8 cellular contexts compared by ENCODE assay signal in the genomic region with DNA sequence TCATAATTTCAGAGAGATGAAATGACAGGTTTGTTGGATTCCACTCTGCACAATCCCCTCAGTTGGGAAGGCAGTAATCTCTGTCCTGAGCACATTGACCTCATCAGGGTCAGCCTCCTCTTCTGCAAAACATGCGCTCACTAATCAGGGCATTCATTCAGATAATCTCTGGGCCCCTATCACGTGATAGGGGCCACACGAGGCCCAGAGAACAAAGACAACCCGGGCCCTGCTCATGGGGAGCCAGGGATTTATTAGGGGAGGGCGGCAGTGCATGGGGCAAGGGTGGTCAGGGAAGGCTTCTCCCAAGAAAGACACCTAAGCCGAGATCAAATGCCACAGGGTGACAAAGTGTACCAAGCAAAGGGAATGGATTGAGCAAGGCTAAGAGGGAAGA. TPM values are rescaled to one million over a fixed set of nuclear protein-coding genes. Genes with fewer than 3 reads are reported as not detected.
DNase-seq lines count a peak whose midpoint lies in the region; ATAC-seq and TF ChIP-seq lines count a peak whose summit lies in the region.

No MANE protein-coding gene starts in this region.

- DNase-seq in HAP-1 (ENCODE audit: low spot score in 2 of 2): no peak
- no peak for DNase-seq in WTC11 (ENCODE audit: low spot score)
- DNase-seq in foreskin fibroblast: no peak
- no peak for DNase-seq in NCI-H1930 (lab: John Stamatoyannopoulos, UW)
- no peak for DNase-seq in epidermal melanocyte (ENCODE audit: insufficient read length, low spot score)
- DNase-seq in NCI-H345 (lab: John Stamatoyannopoulos, UW): no peak

- ATAC-seq in WTC11 (no peak), HG03108 (IDR thresholded peaks at IDR 0.05; ENCODE audit: unreplicated experiment) (no peak)

- H3K9me3 Mint-ChIP-seq in WTC11: no peaks in the 10 kb centered on the region

- H3K4me1 Mint-ChIP-seq in WTC11: peaks cover 44% of the 10 kb centered on the region

- H3K27me3 ChIP-seq in HAP-1 (ENCODE audit: low read depth): no peaks in the 10 kb centered on the region
- no peaks in the 10 kb centered on the region for H3K27me3 ChIP-seq in skeletal muscle satellite cell (ENCODE audit: control insufficient read depth, insufficient read depth, low read length)

- H3K9ac ChIP-seq in skeletal muscle satellite cell (ENCODE audit: low read depth, low read length): peak overlapping the region; percentile 97

- H3K4me1 ChIP-seq in HAP-1: peaks cover 25% of the 10 kb centered on the region
- H3K4me1 ChIP-seq in skeletal muscle satellite cell (ENCODE audit: control insufficient read depth, insufficient read depth, low read length): peaks cover 22% of the 10 kb centered on the region

- H3K36me3 Mint-ChIP-seq in WTC11: peaks cover 4% of the 10 kb centered on the region; the same call in 1 of the 2 replicates

- H3K27ac Mint-ChIP-seq in WTC11: no peak overlapping the region

- in situ Hi-C loops in HAP-1 (cut with MboI; ENCODE audit: low sequenced_read_pairs): no loop called here

- no peaks in the 10 kb centered on the region for H3K27me3 Mint-ChIP-seq in WTC11 (ENCODE audit: low read depth)

- H3K36me3 ChIP-seq in HAP-1 (replicated peaks) (peaks cover 42% of the 10 kb centered on the region), skeletal muscle satellite cell (ENCODE audit: insufficient read depth, low read length) (peaks cover 16% of the 10 kb centered on the region)

- H3K4me3 ChIP-seq in HAP-1: peak overlapping the region; percentile 75; the same call in 1 of the 2 replicates
- peak overlapping the region; percentile 72 to 91 for H3K4me3 ChIP-seq in foreskin fibroblast (ENCODE audit: low read depth in 1 of 2, low read length in 2 of 2)
- H3K4me3 ChIP-seq in skeletal muscle satellite cell (ENCODE audit: low read length): peak overlapping the region; percentile 83

- peak overlapping the region; percentile 97 for H3K4me2 ChIP-seq in skeletal muscle satellite cell (ENCODE audit: low read length)

- TF ChIP-seq CTCF in WTC11 (IDR thresholded peaks at IDR 0.05) (no peak), foreskin fibroblast (IDR thresholded peaks at IDR 0.05; ENCODE audit: low read depth, low read length) (no peak)

- H3K4me3 Mint-ChIP-seq in WTC11: peak overlapping the region; percentile 92

- POLR2A ChIA-PET in WTC11 (lab: Charles Lee): interaction anchor here (1.0 kb wide), 1 partner anchor 8 kb away, joined by 3 read pairs; no protein-coding TSS in a partner anchor

- H3K9me3 ChIP-seq in HAP-1 (no peaks in the 10 kb centered on the region), skeletal muscle satellite cell (replicated peaks; ENCODE audit: low read length) (no peaks in the 10 kb centered on the region)

- CTCF ChIA-PET in WTC11 (lab: Charles Lee): no interaction called here

TF ChIP-seq in WTC11, 78 proteins besides CTCF, POLR2A, EP300 and RAD21 (continues in another document):
- TF ChIP-seq ZNF138 (CRISPR knock-in tag; conservative IDR thresholded peaks at IDR 0.05) (no peak), TEAD4 (CRISPR knock-in tag; IDR thresholded peaks at IDR 0.05) (no peak), FOXP1 (CRISPR knock-in tag; IDR thresholded peaks at IDR 0.05; ENCODE audit: borderline replicate concordance) (no peak), SMAD3 (CRISPR knock-in tag; IDR thresholded peaks at IDR 0.05; ENCODE audit: borderline replicate concordance) (no peak), PRRX2 (CRISPR knock-in tag; IDR thresholded peaks at IDR 0.05) (no peak), RELA (CRISPR knock-in tag; IDR thresholded peaks at IDR 0.05; ENCODE audit: borderline replicate concordance) (no peak)
- TF ChIP-seq, protein P1, sequence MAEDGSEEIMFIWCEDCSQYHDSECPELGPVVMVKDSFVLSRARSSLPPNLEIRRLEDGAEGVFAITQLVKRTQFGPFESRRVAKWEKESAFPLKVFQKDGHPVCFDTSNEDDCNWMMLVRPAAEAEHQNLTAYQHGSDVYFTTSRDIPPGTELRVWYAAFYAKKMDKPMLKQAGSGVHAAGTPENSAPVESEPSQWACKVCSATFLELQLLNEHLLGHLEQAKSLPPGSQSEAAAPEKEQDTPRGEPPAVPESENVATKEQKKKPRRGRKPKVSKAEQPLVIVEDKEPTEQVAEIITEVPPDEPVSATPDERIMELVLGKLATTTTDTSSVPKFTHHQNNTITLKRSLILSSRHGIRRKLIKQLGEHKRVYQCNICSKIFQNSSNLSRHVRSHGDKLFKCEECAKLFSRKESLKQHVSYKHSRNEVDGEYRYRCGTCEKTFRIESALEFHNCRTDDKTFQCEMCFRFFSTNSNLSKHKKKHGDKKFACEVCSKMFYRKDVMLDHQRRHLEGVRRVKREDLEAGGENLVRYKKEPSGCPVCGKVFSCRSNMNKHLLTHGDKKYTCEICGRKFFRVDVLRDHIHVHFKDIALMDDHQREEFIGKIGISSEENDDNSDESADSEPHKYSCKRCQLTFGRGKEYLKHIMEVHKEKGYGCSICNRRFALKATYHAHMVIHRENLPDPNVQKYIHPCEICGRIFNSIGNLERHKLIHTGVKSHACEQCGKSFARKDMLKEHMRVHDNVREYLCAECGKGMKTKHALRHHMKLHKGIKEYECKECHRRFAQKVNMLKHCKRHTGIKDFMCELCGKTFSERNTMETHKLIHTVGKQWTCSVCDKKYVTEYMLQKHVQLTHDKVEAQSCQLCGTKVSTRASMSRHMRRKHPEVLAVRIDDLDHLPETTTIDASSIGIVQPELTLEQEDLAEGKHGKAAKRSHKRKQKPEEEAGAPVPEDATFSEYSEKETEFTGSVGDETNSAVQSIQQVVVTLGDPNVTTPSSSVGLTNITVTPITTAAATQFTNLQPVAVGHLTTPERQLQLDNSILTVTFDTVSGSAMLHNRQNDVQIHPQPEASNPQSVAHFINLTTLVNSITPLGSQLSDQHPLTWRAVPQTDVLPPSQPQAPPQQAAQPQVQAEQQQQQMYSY (CRISPR knock-in tag; IDR thresholded peaks at IDR 0.05): no peak
- TF ChIP-seq, protein P2, sequence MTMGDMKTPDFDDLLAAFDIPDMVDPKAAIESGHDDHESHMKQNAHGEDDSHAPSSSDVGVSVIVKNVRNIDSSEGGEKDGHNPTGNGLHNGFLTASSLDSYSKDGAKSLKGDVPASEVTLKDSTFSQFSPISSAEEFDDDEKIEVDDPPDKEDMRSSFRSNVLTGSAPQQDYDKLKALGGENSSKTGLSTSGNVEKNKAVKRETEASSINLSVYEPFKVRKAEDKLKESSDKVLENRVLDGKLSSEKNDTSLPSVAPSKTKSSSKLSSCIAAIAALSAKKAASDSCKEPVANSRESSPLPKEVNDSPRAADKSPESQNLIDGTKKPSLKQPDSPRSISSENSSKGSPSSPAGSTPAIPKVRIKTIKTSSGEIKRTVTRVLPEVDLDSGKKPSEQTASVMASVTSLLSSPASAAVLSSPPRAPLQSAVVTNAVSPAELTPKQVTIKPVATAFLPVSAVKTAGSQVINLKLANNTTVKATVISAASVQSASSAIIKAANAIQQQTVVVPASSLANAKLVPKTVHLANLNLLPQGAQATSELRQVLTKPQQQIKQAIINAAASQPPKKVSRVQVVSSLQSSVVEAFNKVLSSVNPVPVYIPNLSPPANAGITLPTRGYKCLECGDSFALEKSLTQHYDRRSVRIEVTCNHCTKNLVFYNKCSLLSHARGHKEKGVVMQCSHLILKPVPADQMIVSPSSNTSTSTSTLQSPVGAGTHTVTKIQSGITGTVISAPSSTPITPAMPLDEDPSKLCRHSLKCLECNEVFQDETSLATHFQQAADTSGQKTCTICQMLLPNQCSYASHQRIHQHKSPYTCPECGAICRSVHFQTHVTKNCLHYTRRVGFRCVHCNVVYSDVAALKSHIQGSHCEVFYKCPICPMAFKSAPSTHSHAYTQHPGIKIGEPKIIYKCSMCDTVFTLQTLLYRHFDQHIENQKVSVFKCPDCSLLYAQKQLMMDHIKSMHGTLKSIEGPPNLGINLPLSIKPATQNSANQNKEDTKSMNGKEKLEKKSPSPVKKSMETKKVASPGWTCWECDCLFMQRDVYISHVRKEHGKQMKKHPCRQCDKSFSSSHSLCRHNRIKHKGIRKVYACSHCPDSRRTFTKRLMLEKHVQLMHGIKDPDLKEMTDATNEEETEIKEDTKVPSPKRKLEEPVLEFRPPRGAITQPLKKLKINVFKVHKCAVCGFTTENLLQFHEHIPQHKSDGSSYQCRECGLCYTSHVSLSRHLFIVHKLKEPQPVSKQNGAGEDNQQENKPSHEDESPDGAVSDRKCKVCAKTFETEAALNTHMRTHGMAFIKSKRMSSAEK (CRISPR knock-in tag; IDR thresholded peaks at IDR 0.05; ENCODE audit: borderline replicate concordance): no peak
- TF ChIP-seq, protein P3, sequence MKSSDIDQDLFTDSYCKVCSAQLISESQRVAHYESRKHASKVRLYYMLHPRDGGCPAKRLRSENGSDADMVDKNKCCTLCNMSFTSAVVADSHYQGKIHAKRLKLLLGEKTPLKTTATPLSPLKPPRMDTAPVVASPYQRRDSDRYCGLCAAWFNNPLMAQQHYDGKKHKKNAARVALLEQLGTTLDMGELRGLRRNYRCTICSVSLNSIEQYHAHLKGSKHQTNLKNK (CRISPR knock-in tag; IDR thresholded peaks at IDR 0.05): no peak
- TF ChIP-seq, protein P4, sequence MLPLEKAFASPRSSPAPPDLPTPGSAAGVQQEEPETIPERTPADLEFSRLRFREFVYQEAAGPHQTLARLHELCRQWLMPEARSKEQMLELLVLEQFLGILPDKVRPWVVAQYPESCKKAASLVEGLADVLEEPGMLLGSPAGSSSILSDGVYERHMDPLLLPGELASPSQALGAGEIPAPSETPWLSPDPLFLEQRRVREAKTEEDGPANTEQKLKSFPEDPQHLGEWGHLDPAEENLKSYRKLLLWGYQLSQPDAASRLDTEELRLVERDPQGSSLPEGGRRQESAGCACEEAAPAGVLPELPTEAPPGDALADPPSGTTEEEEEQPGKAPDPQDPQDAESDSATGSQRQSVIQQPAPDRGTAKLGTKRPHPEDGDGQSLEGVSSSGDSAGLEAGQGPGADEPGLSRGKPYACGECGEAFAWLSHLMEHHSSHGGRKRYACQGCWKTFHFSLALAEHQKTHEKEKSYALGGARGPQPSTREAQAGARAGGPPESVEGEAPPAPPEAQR (CRISPR knock-in tag; IDR thresholded peaks at IDR 0.05): no peak

RNA-seq across cellular contexts. Expression of a gene that starts 1.1 kb away (rescaled TPM):
- 10.1 to 11.9 TPM (median 11.5 TPM) in 3 replicates for total RNA-seq in WTC11 (2021)
- total RNA-seq in skeletal muscle satellite cell (2012; rRNA removed): 16.8 and 17.7 TPM in 2 replicates

RNA-seq across cellular contexts. Expression of a gene that starts 1.6 kb away (rescaled TPM):
- 367 to 398 TPM (median 389 TPM) in 3 replicates for total RNA-seq in WTC11 (2021)
- 622 and 735 TPM in 2 replicates for total RNA-seq in skeletal muscle satellite cell (2012; rRNA removed)

RNA-seq across cellular contexts. Expression of a gene that starts 8.9 kb away (rescaled TPM):
- 54.6 to 66.6 TPM (median 57.8 TPM) in 3 replicates for total RNA-seq in WTC11 (2021)
- not detected in 2 replicates for total RNA-seq in skeletal muscle satellite cell (2012; rRNA removed)

RNA-seq across cellular contexts. Expression of a gene that starts 15.8 kb away (rescaled TPM):
- total RNA-seq in WTC11 (2021): 11.0 to 12.7 TPM (median 11.5 TPM) in 3 replicates
- 2.0 and 4.6 TPM in 2 replicates for total RNA-seq in skeletal muscle satellite cell (2012; rRNA removed)

RNA-seq across cellular contexts. Expression of a gene that starts 55.2 kb away (rescaled TPM):
- total RNA-seq in WTC11 (2021): 305 to 323 TPM (median 321 TPM) in 3 replicates
- total RNA-seq in skeletal muscle satellite cell (2012; rRNA removed): 205 and 329 TPM in 2 replicates
